ENCODE assay signal across 1 cellular context in genomic region chr19:10797541-10798256, GRCh38.
TF ChIP-seq lines count a peak whose summit lies in the region.

No MANE protein-coding gene starts in this region.

TF ChIP-seq in HepG2, 621 proteins besides CTCF, POLR2A, EP300 and RAD21 (continued from another document):
- no peak for TF ChIP-seq CBFB (CRISPR knock-in tag; IDR thresholded peaks at IDR 0.05)
- TF ChIP-seq KLF16 (CRISPR knock-in tag; IDR thresholded peaks at IDR 0.05), result no peak
- no peak for TF ChIP-seq ZFYVE20 (CRISPR knock-in tag; IDR thresholded peaks at IDR 0.05; ENCODE audit: borderline replicate concordance, low read depth)
- no peak for TF ChIP-seq SNAI1 (CRISPR knock-in tag; IDR thresholded peaks at IDR 0.05; ENCODE audit: borderline replicate concordance)
- TF ChIP-seq PHF20 (CRISPR knock-in tag; IDR thresholded peaks at IDR 0.05), result no peak
- TF ChIP-seq FOXA1 (IDR thresholded peaks at IDR 0.05), result no peak
- TF ChIP-seq FOXA1 (CRISPR knock-in tag; IDR thresholded peaks at IDR 0.05), result no peak
- TF ChIP-seq, protein P1, sequence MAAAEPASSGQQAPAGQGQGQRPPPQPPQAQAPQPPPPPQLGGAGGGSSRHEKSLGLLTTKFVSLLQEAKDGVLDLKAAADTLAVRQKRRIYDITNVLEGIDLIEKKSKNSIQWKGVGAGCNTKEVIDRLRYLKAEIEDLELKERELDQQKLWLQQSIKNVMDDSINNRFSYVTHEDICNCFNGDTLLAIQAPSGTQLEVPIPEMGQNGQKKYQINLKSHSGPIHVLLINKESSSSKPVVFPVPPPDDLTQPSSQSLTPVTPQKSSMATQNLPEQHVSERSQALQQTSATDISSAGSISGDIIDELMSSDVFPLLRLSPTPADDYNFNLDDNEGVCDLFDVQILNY (CRISPR knock-in tag; conservative IDR thresholded peaks at IDR 0.05), result no peak
- TF ChIP-seq, protein P2, sequence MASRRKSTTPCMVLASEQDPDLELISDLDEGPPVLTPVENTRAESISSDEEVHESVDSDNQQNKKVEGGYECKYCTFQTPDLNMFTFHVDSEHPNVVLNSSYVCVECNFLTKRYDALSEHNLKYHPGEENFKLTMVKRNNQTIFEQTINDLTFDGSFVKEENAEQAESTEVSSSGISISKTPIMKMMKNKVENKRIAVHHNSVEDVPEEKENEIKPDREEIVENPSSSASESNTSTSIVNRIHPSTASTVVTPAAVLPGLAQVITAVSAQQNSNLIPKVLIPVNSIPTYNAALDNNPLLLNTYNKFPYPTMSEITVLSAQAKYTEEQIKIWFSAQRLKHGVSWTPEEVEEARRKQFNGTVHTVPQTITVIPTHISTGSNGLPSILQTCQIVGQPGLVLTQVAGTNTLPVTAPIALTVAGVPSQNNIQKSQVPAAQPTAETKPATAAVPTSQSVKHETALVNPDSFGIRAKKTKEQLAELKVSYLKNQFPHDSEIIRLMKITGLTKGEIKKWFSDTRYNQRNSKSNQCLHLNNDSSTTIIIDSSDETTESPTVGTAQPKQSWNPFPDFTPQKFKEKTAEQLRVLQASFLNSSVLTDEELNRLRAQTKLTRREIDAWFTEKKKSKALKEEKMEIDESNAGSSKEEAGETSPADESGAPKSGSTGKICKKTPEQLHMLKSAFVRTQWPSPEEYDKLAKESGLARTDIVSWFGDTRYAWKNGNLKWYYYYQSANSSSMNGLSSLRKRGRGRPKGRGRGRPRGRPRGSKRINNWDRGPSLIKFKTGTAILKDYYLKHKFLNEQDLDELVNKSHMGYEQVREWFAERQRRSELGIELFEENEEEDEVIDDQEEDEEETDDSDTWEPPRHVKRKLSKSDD (CRISPR knock-in tag; IDR thresholded peaks at IDR 0.05; ENCODE audit: low read depth), result no peak
- TF ChIP-seq HMGA1 (CRISPR knock-in tag; conservative IDR thresholded peaks at IDR 0.05), result no peak
- no peak for TF ChIP-seq ZUFSP (CRISPR knock-in tag; IDR thresholded peaks at IDR 0.05; ENCODE audit: borderline replicate concordance)
- TF ChIP-seq, protein P3, sequence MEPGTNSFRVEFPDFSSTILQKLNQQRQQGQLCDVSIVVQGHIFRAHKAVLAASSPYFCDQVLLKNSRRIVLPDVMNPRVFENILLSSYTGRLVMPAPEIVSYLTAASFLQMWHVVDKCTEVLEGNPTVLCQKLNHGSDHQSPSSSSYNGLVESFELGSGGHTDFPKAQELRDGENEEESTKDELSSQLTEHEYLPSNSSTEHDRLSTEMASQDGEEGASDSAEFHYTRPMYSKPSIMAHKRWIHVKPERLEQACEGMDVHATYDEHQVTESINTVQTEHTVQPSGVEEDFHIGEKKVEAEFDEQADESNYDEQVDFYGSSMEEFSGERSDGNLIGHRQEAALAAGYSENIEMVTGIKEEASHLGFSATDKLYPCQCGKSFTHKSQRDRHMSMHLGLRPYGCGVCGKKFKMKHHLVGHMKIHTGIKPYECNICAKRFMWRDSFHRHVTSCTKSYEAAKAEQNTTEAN (CRISPR knock-in tag; conservative IDR thresholded peaks at IDR 0.05), result no peak
- TF ChIP-seq, protein P4, sequence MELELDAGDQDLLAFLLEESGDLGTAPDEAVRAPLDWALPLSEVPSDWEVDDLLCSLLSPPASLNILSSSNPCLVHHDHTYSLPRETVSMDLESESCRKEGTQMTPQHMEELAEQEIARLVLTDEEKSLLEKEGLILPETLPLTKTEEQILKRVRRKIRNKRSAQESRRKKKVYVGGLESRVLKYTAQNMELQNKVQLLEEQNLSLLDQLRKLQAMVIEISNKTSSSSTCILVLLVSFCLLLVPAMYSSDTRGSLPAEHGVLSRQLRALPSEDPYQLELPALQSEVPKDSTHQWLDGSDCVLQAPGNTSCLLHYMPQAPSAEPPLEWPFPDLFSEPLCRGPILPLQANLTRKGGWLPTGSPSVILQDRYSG (CRISPR knock-in tag; IDR thresholded peaks at IDR 0.05), result no peak
- no peak for TF ChIP-seq ZNF451 (CRISPR knock-in tag; IDR thresholded peaks at IDR 0.05)
- no peak for TF ChIP-seq ZNF12 (CRISPR knock-in tag; IDR thresholded peaks at IDR 0.05)
- no peak for TF ChIP-seq ZNF512 (CRISPR knock-in tag; IDR thresholded peaks at IDR 0.05)
- TF ChIP-seq KMT2B (CRISPR knock-in tag; IDR thresholded peaks at IDR 0.05), result no peak
TF ChIP-seq in HepG2: peak in this region for 0.
